17 cellular contexts compared by ENCODE assay signal in the genomic region with DNA sequence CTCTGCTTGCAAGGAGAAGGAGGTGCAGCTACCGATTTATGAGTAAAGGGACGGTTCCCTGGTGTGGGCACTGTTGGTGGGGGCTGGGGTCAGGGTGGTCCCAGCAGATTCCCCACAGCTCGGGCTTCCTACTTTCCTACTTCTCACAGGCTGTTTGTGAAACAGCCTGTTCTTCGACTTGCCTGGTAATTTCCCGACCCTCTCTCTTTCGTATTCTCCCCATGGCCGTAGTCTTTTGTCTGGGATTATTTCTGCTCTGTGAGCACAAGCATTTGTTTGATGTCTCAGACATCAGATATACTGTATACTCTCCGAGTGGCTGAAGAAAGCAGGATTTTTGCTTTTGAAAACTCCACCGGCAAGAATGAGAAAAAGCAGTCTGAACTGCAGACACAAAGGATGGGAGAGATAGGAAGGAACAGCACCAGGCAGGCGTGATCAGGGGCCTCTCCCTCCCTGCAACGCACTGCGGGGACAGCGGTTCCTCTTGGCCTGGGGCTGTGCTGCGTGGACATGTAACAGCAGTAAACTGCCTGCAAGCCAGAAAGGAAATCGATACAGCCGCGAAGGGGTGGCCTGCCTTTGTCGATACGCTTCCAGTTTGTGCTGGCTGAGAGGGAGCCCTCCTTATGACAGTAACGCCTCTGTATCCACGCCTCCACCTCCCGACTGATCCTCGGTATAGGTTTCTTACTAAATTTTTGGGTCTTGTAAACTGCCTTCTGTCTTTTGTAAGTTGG.
A peak's percentile ranks its signal among the peaks of the same experiment; 100 is the strongest.
DNase-seq lines count a peak whose midpoint lies in the region; ATAC-seq and TF ChIP-seq lines count a peak whose summit lies in the region.
"Had no signal": no experiment of that assay in that cellular context is flagged by ENCODE, and none has a peak within 500 bp of the region (broad histone marks: within the 10 kb centered on the region; RNA-seq: fewer than 3 reads in every experiment).

No MANE protein-coding gene starts in this region.

- peaks cover 35% of the 10 kb centered on the region for H3K27me3 Mint-ChIP-seq in CD4-positive, alpha-beta T cell

- no peak for TF ChIP-seq EP300 in gastroesophageal sphincter (IDR thresholded peaks at IDR 0.05)

- ATAC-seq in gastroesophageal sphincter: peak; percentile 36
- no peak for ATAC-seq in CD4-positive, alpha-beta T cell (ENCODE audit: poor library complexity)
- no peak for ATAC-seq in activated CD4-positive, CD25-positive, alpha-beta regulatory T cell treated with anti-CD3 and anti-CD28 coated beads, Interleukin-2, amount 50 U/mL, for 24 hours
- ATAC-seq: activated CD8-positive, alpha-beta memory T cell treated with anti-CD3 and anti-CD28 coated beads, Interleukin-2, amount 10 ng/mL, durations not matched to agents 7 days and 5 days; T-cell had no signal

- no peak overlapping the region for H3K27ac Mint-ChIP-seq in CD4-positive, alpha-beta T cell
- H3K27ac Mint-ChIP-seq: activated B cell treated with CpG ODN at 0.5 μM for 24 hours; activated CD8-positive, alpha-beta memory T cell treated with anti-CD3 and anti-CD28 coated beads, Interleukin-2, amount 10 ng/mL, durations not matched to agents 7 days and 5 days; activated naive CD4-positive, alpha-beta T cell treated with anti-CD3 and anti-CD28 coated beads for 36 hours; brain; T-cell had no signal

- DNase-seq in Kasumi-1 (lab: John Stamatoyannopoulos, UW) (peak; percentile 7 to 47), SK-N-DZ (ENCODE audit: low spot score) (peak; percentile 30), retina (peak; percentile 85), HAP-1 (ENCODE audit: low spot score in 2 of 2) (no peak)
- DNase-seq in CD4-positive, alpha-beta T cell: no peak
- DNase-seq in activated CD4-positive, CD25-positive, alpha-beta regulatory T cell treated with anti-CD3 and anti-CD28 coated beads, Interleukin-2, amount 50 U/mL, for 72 hours: no peak
- DNase-seq: activated B cell treated with CpG ODN at 0.5 μM for 24 hours; activated CD8-positive, alpha-beta memory T cell treated with anti-CD3 and anti-CD28 coated beads, Interleukin-2, amount 10 ng/mL, durations not matched to agents 7 days and 5 days; activated naive CD4-positive, alpha-beta T cell treated with anti-CD3 and anti-CD28 coated beads for 36 hours; NCI-H2029 treated with DMSO at 0.1 percent for 48 hours had no signal

- TF ChIP-seq CTCF in gastroesophageal sphincter (IDR thresholded peaks at IDR 0.05): no peak
- no peak for TF ChIP-seq CTCF in CD4-positive, alpha-beta T cell (IDR thresholded peaks at IDR 0.05)

- intact Hi-C loops in CD4-positive, alpha-beta T cell (cut with DNase I, micrococcal nuclease): no loop called here

- 59 to 61% methylated on average over 7 to 23 of the region's 23 CpGs for WGBS in gastroesophageal sphincter (ENCODE audit: low coverage in 1 of 2), 2 donors

- peaks cover 16% of the 10 kb centered on the region for H3K27me3 ChIP-seq in gastroesophageal sphincter
- peaks cover 8% of the 10 kb centered on the region for H3K27me3 ChIP-seq in HAP-1 (ENCODE audit: low read depth)
- peaks cover 9% of the 10 kb centered on the region for H3K27me3 ChIP-seq in CD4-positive, alpha-beta T cell (ENCODE audit: control insufficient read depth, insufficient read depth, low read length)
- H3K27me3 ChIP-seq: BLaER1 had no signal

- no peaks in the 10 kb centered on the region for H3K9me3 Mint-ChIP-seq in CD4-positive, alpha-beta T cell

- H3K9me3 ChIP-seq in gastroesophageal sphincter: no peaks in the 10 kb centered on the region
- H3K9me3 ChIP-seq in HAP-1: no peaks in the 10 kb centered on the region
- H3K9me3 ChIP-seq in CD4-positive, alpha-beta T cell (ENCODE audit: control insufficient read depth, low read length): no peaks in the 10 kb centered on the region

- no peaks in the 10 kb centered on the region for H3K36me3 Mint-ChIP-seq in CD4-positive, alpha-beta T cell (ENCODE audit: low read depth)
- H3K36me3 Mint-ChIP-seq: activated CD8-positive, alpha-beta memory T cell treated with anti-CD3 and anti-CD28 coated beads, Interleukin-2, amount 10 ng/mL, durations not matched to agents 7 days and 5 days; brain; T-cell had no signal

- POLR2A ChIA-PET in CD4-positive, alpha-beta T cell (lab: Charles Lee): no interaction called here

- H3K4me1 Mint-ChIP-seq in CD4-positive, alpha-beta T cell (ENCODE audit: low read depth): no peaks in the 10 kb centered on the region
- H3K4me1 Mint-ChIP-seq: activated B cell treated with CpG ODN at 0.5 μM for 24 hours; activated CD8-positive, alpha-beta memory T cell treated with anti-CD3 and anti-CD28 coated beads, Interleukin-2, amount 10 ng/mL, durations not matched to agents 7 days and 5 days; brain; T-cell had no signal

- H3K36me3 ChIP-seq in gastroesophageal sphincter (no peaks in the 10 kb centered on the region), HAP-1 (replicated peaks) (no peaks in the 10 kb centered on the region)
- H3K36me3 ChIP-seq: BLaER1, tibial nerve had no signal

- peaks cover 0 to 12% (median 10%) of the 10 kb centered on the region in 3 donors for H3K4me1 ChIP-seq in gastroesophageal sphincter
- H3K4me1 ChIP-seq in HAP-1: no peaks in the 10 kb centered on the region
- H3K4me1 ChIP-seq: BLaER1 had no signal

- CTCF ChIA-PET in CD4-positive, alpha-beta T cell (lab: Charles Lee): no interaction called here

- H3K4me3 ChIP-seq in gastroesophageal sphincter (peak overlapping the region in 1 of 2 donors; percentile 29), HAP-1 (no peak overlapping the region)
- H3K4me3 ChIP-seq: BLaER1 had no signal

- in situ Hi-C loops in HAP-1 (cut with MboI; ENCODE audit: low sequenced_read_pairs): no loop called here

- no peak overlapping the region for H3K4me3 Mint-ChIP-seq in CD4-positive, alpha-beta T cell
- H3K4me3 Mint-ChIP-seq: activated B cell treated with CpG ODN at 0.5 μM for 24 hours; activated CD8-positive, alpha-beta memory T cell treated with anti-CD3 and anti-CD28 coated beads, Interleukin-2, amount 10 ng/mL, durations not matched to agents 7 days and 5 days; activated naive CD4-positive, alpha-beta T cell treated with anti-CD3 and anti-CD28 coated beads for 36 hours; brain; T-cell had no signal

- H3K27ac ChIP-seq in gastroesophageal sphincter: no peak overlapping the region
- H3K27ac ChIP-seq in CD4-positive, alpha-beta T cell (ENCODE audit: low read depth, low read length): no peak overlapping the region
- H3K27ac ChIP-seq: BLaER1, RWPE1, tibial nerve had no signal

- no peak for TF ChIP-seq POLR2A in gastroesophageal sphincter (IDR thresholded peaks at IDR 0.05)

Comparison
In these comparisons a context has a peak if more than half of its experiments do, and no peak if none do; other contexts are left out.
1. DNase-seq: peak in Kasumi-1 (2 of 2), SK-N-DZ (single experiment) and retina (single experiment); none in HAP-1 (0 of 2), CD4-positive, alpha-beta T cell (0 of 10) and activated CD4-positive, CD25-positive, alpha-beta regulatory T cell treated with anti-CD3 and anti-CD28 coated beads, Interleukin-2, amount 50 U/mL, for 72 hours (single experiment).